In genomic region chr5:153926201-153926600, GRCh38 we compare ENCODE assay signal across 1 cellular context.
TF ChIP-seq lines count a peak whose summit lies in the region.

No MANE protein-coding gene starts in this region.

TF ChIP-seq in SK-N-SH treated with all-trans-retinoic acid at 6 μM for 48 hours, 23 proteins besides CTCF, POLR2A, EP300 and RAD21 (continued from another document):
- TF ChIP-seq CSRNP3 (CRISPR knock-in tag; IDR thresholded peaks at IDR 0.05) (no peak), GLIS3 (CRISPR knock-in tag; IDR thresholded peaks at IDR 0.05) (no peak), ZFP30 (CRISPR knock-in tag; IDR thresholded peaks at IDR 0.05) (no peak), PATZ1 (CRISPR knock-in tag; IDR thresholded peaks at IDR 0.05; ENCODE audit: borderline replicate concordance) (no peak), TSHZ2 (CRISPR knock-in tag; IDR thresholded peaks at IDR 0.05) (no peak), TCF4 (CRISPR knock-in tag; IDR thresholded peaks at IDR 0.05; ENCODE audit: borderline replicate concordance) (no peak), ZNF8 (CRISPR knock-in tag; IDR thresholded peaks at IDR 0.05) (no peak), CREB5 (CRISPR knock-in tag; IDR thresholded peaks at IDR 0.05; ENCODE audit: low read depth) (no peak), ZFP3 (CRISPR knock-in tag; IDR thresholded peaks at IDR 0.05) (no peak), ZNF70 (CRISPR knock-in tag; IDR thresholded peaks at IDR 0.05) (no peak)
